19 cellular contexts compared by ENCODE assay signal in genomic region chr3:8283180-8283579, GRCh38.
"Had no signal": no experiment of that assay in that cellular context is flagged by ENCODE, and none has a peak within 500 bp of the region (broad histone marks: within the 10 kb centered on the region; RNA-seq: fewer than 3 reads in every experiment).

No MANE protein-coding gene starts in this region.

- DNase-seq: cerebellar nuclear complex; erythroblast; foreskin melanocyte; head of caudate nucleus; kidney glomerular epithelial cell; lower lobe of right lung; naive B cell; occipital lobe; right lobe of liver; stimulated activated CD4-positive, alpha-beta T cell treated with anti-CD3 and anti-CD28 coated beads, Interleukin-2, amount 100 ng/mL, for 24 hours; stimulated activated CD4-positive, alpha-beta T cell treated with anti-CD3 and anti-CD28 coated beads, Interleukin-4, amount 100 ng/mL, for 4 hours; stimulated activated naive B cell treated with anti-CD40 and anti-IgM and Interleukin-4, amounts not matched to agents 10 μg/mL and 1 μg/mL and 100 μg/mL, for 72 hours; stomach; substantia nigra had no signal

- H3K9me3 ChIP-seq: lower lobe of right lung, prostate gland, right lobe of liver, stomach had no signal

- H3K36me3 ChIP-seq: lower lobe of right lung, prostate gland, right lobe of liver, stomach had no signal

- H3K4me3 ChIP-seq: hepatocyte, lower lobe of right lung, prostate gland, right lobe of liver, skin epidermis, stomach had no signal

- ATAC-seq: left lobe of liver; lower lobe of right lung; right lobe of liver; stimulated activated naive B cell treated with anti-CD40 and anti-IgM and Interleukin-4, amounts not matched to agents 10 μg/mL and 1 μg/mL and 100 μg/mL, for 72 hours had no signal

- H3K27me3 ChIP-seq: hepatocyte, right lobe of liver, stomach had no signal

- H3K4me1 ChIP-seq: parathyroid adenoma, prostate gland, right lobe of liver, stomach had no signal

- H3K27ac ChIP-seq: hepatocyte, lower lobe of right lung, parathyroid adenoma, prostate gland, right lobe of liver, skin epidermis, stomach had no signal

- H3K4me2 ChIP-seq: hepatocyte had no signal

- H3K9ac ChIP-seq: parathyroid adenoma had no signal
